In the genomic region with DNA sequence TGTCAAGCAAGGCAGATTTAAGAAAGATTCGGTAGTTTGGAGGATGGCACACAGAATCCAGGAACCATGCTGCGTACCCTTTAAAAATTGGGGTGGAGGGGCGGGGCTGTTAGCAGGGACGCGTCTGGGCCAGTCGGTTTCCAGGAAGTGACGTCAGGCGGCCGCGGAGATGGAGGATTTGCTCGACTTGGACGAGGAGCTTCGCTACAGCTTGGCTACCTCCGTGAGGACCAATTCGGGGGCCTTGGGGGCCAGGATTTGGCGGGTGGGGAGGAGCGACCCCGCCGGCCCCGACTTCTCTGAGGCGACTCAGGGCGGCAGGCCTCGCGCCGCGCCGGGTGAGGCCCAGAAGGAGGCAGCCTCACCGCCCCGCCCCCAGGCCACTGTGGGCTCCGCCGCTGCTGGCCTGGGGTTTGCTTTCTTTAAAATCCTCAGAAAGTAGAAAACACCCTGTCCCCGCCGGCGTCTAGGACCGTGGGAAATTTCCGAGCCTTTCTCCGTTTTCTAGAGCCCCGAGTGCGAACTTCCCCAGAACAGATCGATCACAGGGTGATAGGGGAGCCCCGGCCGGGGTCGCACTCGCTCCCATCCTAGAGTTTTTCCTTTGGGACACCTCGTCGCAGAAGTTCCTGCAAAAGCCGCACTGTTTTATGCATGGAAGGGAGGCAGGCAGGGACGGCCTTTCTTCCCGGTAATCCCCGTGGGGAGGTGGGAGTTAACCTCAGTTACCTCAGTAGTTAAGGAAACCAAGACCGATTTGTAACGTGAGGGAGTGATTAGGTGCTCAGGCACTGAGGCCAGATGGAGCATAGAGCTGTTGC, we compare ENCODE assay signal across 8 cellular contexts. TPM values are rescaled to one million over a fixed set of nuclear protein-coding genes. Genes with fewer than 3 reads are reported as not detected.
DNase-seq lines count a peak whose midpoint lies in the region; ATAC-seq, FAIRE-seq and TF ChIP-seq lines count a peak whose summit lies in the region.

A gene (plus strand): TSS at position 146 of the 821 bp plus-strand sequence. CDS start 24 bp downstream, at position 170.

- H3K27me3 ChIP-seq in astrocyte (ENCODE audit: insufficient read depth, low read length) (no peaks in the 10 kb centered on the region), vagina (no peaks in the 10 kb centered on the region)

- H3K27ac Mint-ChIP-seq in astrocyte (ENCODE audit: unreplicated experiment) = peak within 1 kb of the TSS; percentile 80

- H3K4me3 ChIP-seq in astrocyte (ENCODE audit: insufficient read depth, low read depth, low read length) (peak within 1 kb of the TSS; percentile 93), vagina (peak within 1 kb of the TSS; percentile 66 to 86)

- H3K9me3 Mint-ChIP-seq in astrocyte (ENCODE audit: unreplicated experiment) = no peaks in the 10 kb centered on the region

- H3K4me1 ChIP-seq in astrocyte (ENCODE audit: insufficient read depth, low read length) = peaks cover 20% of the 10 kb centered on the region
- H3K4me1 ChIP-seq in vagina = peaks cover 56% of the 10 kb centered on the region

- H3K4me1 Mint-ChIP-seq in astrocyte (ENCODE audit: low read depth, unreplicated experiment) = peaks cover 14% of the 10 kb centered on the region

- H3K36me3 Mint-ChIP-seq in astrocyte (ENCODE audit: low read depth, unreplicated experiment) = peaks cover 2% of the 10 kb centered on the region

- peak within 1 kb of the TSS; percentile 98 for H3K4me2 ChIP-seq in astrocyte (ENCODE audit: low read length)

- intact Hi-C loops in vagina (cut with DNase I) = loop anchor here (10.0 kb wide), 1 partner anchor 191 kb away; no protein-coding TSS in a partner anchor

- H3K9ac ChIP-seq in astrocyte (ENCODE audit: low read length) = peak within 1 kb of the TSS; percentile 95

- H3K9me3 ChIP-seq in astrocyte (ENCODE audit: insufficient read depth, low read depth, low read length) (no peaks in the 10 kb centered on the region), vagina (no peaks in the 10 kb centered on the region)

- TF ChIP-seq POLR2A in GM12892 (IDR thresholded peaks at IDR 0.05; ENCODE audit: low read depth, low read length) (no peak), vagina (IDR thresholded peaks at IDR 0.05) (peak in 1 of 2 donors; percentile 72)

- peak within 1 kb of the TSS; percentile 89 for H3K27ac ChIP-seq in astrocyte (ENCODE audit: low read depth, low read length)
- peak within 1 kb of the TSS; percentile 95 for H3K27ac ChIP-seq in vagina

- FAIRE-seq in GM12892 (lab: Jason Lieb, UNC) (peak; percentile 76), astrocyte (lab: Jason Lieb, UNC) (no peak)

- H3K79me2 ChIP-seq in astrocyte (ENCODE audit: insufficient read depth, low read length) = peaks cover 18% of the 10 kb centered on the region

- peak within 1 kb of the TSS; percentile 81 for H2AFZ ChIP-seq in astrocyte (ENCODE audit: low read depth, low read length)

- peak; percentile 74 for DNase-seq in GM12892 (ENCODE audit: insufficient read length)
- peak; percentile 28 for DNase-seq in NCI-H146 treated with DMSO at 0.1 percent for 48 hours (lab: John Stamatoyannopoulos, UW; ENCODE audit: unreplicated experiment)
- DNase-seq in T1000 (lab: John Stamatoyannopoulos, UW) = peak; percentile 65
- DNase-seq in astrocyte (ENCODE audit: low read depth) = peak; percentile 59
- DNase-seq in hepatic stellate cell (ENCODE audit: low spot score) = peak; percentile 84
- DNase-seq in renal cortical epithelial cell (ENCODE audit: low read depth) = peak; percentile 49
- DNase-seq in vagina (ENCODE audit: extremely low spot score in 2 of 2) = peak in 1 of 2 donors; percentile 89

- no peaks in the 10 kb centered on the region for H3K27me3 Mint-ChIP-seq in astrocyte (ENCODE audit: low read depth, unreplicated experiment)

- peak; percentile 78 for ATAC-seq in HG02798 (IDR thresholded peaks at IDR 0.05; ENCODE audit: poor library complexity, unreplicated experiment)

- H4K20me1 ChIP-seq in astrocyte (ENCODE audit: insufficient read depth, low read length) = no peaks in the 10 kb centered on the region

- peak within 1 kb of the TSS; percentile 96 for H3K4me3 Mint-ChIP-seq in astrocyte (ENCODE audit: unreplicated experiment)

- peaks cover 3% of the 10 kb centered on the region for H3K36me3 ChIP-seq in astrocyte (ENCODE audit: insufficient read depth, low read length)
- H3K36me3 ChIP-seq in vagina = no peaks in the 10 kb centered on the region

- TF ChIP-seq CTCF in astrocyte (IDR thresholded peaks at IDR 0.05; ENCODE audit: insufficient read depth, low read depth, low read length) (no peak), vagina (IDR thresholded peaks at IDR 0.05) (no peak)

RNA-seq across cellular contexts. Expression of the gene that starts here (rescaled TPM):
- 15.3 TPM for polyA plus RNA-seq in GM12892 (2012; ENCODE audit: missing spikeins)
- total RNA-seq in astrocyte (29.4 and 35.2 TPM in 2 replicates), renal cortical epithelial cell (30.2 and 30.7 TPM in 2 replicates), vagina (47.4 TPM)
